ENCODE assay signal across 8 cellular contexts in the genomic region with DNA sequence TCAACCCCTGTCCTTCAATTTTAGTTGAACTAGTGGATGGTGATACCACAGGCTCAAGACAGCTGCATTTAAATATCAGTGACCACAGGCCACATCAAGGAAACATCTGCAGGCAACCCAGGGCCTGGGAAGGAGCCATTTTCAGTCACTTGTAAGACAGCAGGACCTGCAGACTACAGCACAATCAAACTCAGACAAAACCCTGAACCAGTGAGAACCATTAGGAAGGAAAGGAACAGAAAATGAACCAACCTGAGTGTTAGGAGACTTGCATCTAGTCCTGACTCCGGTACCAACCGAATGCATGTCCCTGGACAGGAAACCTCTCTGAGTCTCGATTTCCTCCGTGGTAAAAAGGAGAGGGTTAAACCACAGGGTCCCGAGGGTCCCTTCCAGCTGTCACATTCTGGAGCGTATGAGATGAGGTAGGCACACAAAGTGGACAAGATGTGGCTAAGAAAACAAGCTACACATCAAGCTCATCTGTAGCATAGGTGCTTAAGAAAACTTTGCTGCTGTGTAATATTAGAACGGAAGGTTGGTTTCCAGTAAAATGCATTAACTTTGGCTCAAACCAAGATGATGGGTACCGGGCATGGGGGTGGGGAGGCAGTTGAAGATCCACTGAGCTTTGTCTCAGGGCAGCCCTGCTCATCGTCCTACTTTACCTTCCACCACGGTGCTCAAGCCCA. TPM values are rescaled to one million over a fixed set of nuclear protein-coding genes. Genes with fewer than 3 reads are reported as not detected.
A peak's percentile ranks its signal among the peaks of the same experiment; 100 is the strongest.
DNase-seq lines count a peak whose midpoint lies in the region; ATAC-seq and TF ChIP-seq lines count a peak whose summit lies in the region.

No MANE protein-coding gene starts in this region.

- H3K27ac Mint-ChIP-seq in activated CD8-positive, alpha-beta memory T cell treated with anti-CD3 and anti-CD28 coated beads, Interleukin-2, amount 10 ng/mL, durations not matched to agents 7 days and 5 days: peak overlapping the region; percentile 98

- peak overlapping the region; percentile 77 for H3K4me3 Mint-ChIP-seq in activated CD8-positive, alpha-beta memory T cell treated with anti-CD3 and anti-CD28 coated beads, Interleukin-2, amount 10 ng/mL, durations not matched to agents 7 days and 5 days

- no peaks in the 10 kb centered on the region for H3K9me3 Mint-ChIP-seq in activated CD8-positive, alpha-beta memory T cell treated with anti-CD3 and anti-CD28 coated beads, Interleukin-2, amount 10 ng/mL, durations not matched to agents 7 days and 5 days (ENCODE audit: low read depth)

- peak overlapping the region; percentile 100 for H3K4me2 ChIP-seq in KMS-11

- peaks cover 42% of the 10 kb centered on the region for H3K36me3 Mint-ChIP-seq in activated CD8-positive, alpha-beta memory T cell treated with anti-CD3 and anti-CD28 coated beads, Interleukin-2, amount 10 ng/mL, durations not matched to agents 7 days and 5 days

- peaks cover 65% of the 10 kb centered on the region for H3K79me2 ChIP-seq in KMS-11 (ENCODE audit: insufficient read depth, low read depth)

- H3K27ac ChIP-seq in KMS-11: peak overlapping the region; percentile 98

- DNase-seq in ELR (ENCODE audit: low read depth): peak; percentile 15
- peak; percentile 78 for DNase-seq in activated CD8-positive, alpha-beta memory T cell treated with anti-CD3 and anti-CD28 coated beads, Interleukin-2, amount 10 ng/mL, durations not matched to agents 7 days and 5 days
- peak; percentile 53 for DNase-seq in globus pallidus (ENCODE audit: low spot score)
- DNase-seq in stimulated activated CD4-positive, alpha-beta T cell treated with anti-CD3 and anti-CD28 coated beads, Interleukin-15, amount 100 ng/mL, for 24 hours: peak; percentile 70
- DNase-seq in amniotic stem cell (lab: John Stamatoyannopoulos, UW): no peak

- H3K27me3 Mint-ChIP-seq in activated CD8-positive, alpha-beta memory T cell treated with anti-CD3 and anti-CD28 coated beads, Interleukin-2, amount 10 ng/mL, durations not matched to agents 7 days and 5 days: no peaks in the 10 kb centered on the region

- no peak overlapping the region for H3K4me3 ChIP-seq in KMS-11 (IDR thresholded peaks at IDR 0.05; ENCODE audit: insufficient read depth, low read depth, low read length)

- no peaks in the 10 kb centered on the region for H3K27me3 ChIP-seq in KMS-11 (ENCODE audit: insufficient read depth, low read depth)

- TF ChIP-seq CTCF in KMS-11 (conservative IDR thresholded peaks at IDR 0.05; ENCODE audit: low read depth, low read length): no peak

- peaks cover 38% of the 10 kb centered on the region for H3K4me1 Mint-ChIP-seq in activated CD8-positive, alpha-beta memory T cell treated with anti-CD3 and anti-CD28 coated beads, Interleukin-2, amount 10 ng/mL, durations not matched to agents 7 days and 5 days

- H2AFZ ChIP-seq in KMS-11 (ENCODE audit: low read depth): no peak overlapping the region

- H3K9ac ChIP-seq in KMS-11: peak overlapping the region; percentile 98

- no peaks in the 10 kb centered on the region for H4K20me1 ChIP-seq in KMS-11 (ENCODE audit: insufficient read depth)

- peaks cover 20% of the 10 kb centered on the region; the same call in 1 of the 2 replicates for H3K36me3 ChIP-seq in KMS-11 (ENCODE audit: insufficient read depth)

- H3K4me1 ChIP-seq in KMS-11 (ENCODE audit: low read depth, poor library complexity, severe bottlenecking): peaks cover 23% of the 10 kb centered on the region

- CTCF ChIA-PET in activated CD8-positive, alpha-beta memory T cell treated with anti-CD3 and anti-CD28 coated beads, Interleukin-2, amount 10 ng/mL, durations not matched to agents 7 days and 5 days (lab: Charles Lee): interaction anchor here (0.8 to 3.5 kb wide), 16 partner anchors 9 to 358 kb away, joined by 3 to 29 read pairs (median 4); no protein-coding TSS in a partner anchor

- ATAC-seq in GM19467 (IDR thresholded peaks at IDR 0.05; ENCODE audit: unreplicated experiment) (peak; percentile 23), GM21367 (IDR thresholded peaks at IDR 0.05; ENCODE audit: unreplicated experiment) (no peak)
- ATAC-seq in activated CD8-positive, alpha-beta memory T cell treated with anti-CD3 and anti-CD28 coated beads, Interleukin-2, amount 10 ng/mL, durations not matched to agents 7 days and 5 days: peak; percentile 6

RNA-seq across cellular contexts. Expression of a gene that starts 1.6 kb away (rescaled TPM):
- total RNA-seq in activated CD8-positive, alpha-beta memory T cell treated with anti-CD3 and anti-CD28 coated beads, Interleukin-2, amount 10 ng/mL, durations not matched to agents 7 days and 5 days: 100 to 1,000 TPM in 1 of 2 experiments, 10 to 100 TPM in 1; 99.2 to 105 TPM

RNA-seq across cellular contexts. Expression of a gene that starts 19.6 kb away (rescaled TPM):
- 10 to 100 TPM; 15.1 to 16.8 TPM for total RNA-seq in activated CD8-positive, alpha-beta memory T cell treated with anti-CD3 and anti-CD28 coated beads, Interleukin-2, amount 10 ng/mL, durations not matched to agents 7 days and 5 days
